In genomic region chr22:35712672-35713071, GRCh38 we compare ENCODE assay signal across 32 cellular contexts. TPM values are rescaled to one million over a fixed set of nuclear protein-coding genes. Genes with fewer than 3 reads are reported as not detected.
DNase-seq lines count a peak whose midpoint lies in the region; ATAC-seq, FAIRE-seq and TF ChIP-seq lines count a peak whose summit lies in the region.
"Had no signal": no experiment of that assay in that cellular context is flagged by ENCODE, and none has a peak within 500 bp of the region (broad histone marks: within the 10 kb centered on the region; RNA-seq: fewer than 3 reads in every experiment).

No MANE protein-coding gene starts in this region.

- 89 to 99% (median 95%) methylated on average over 2 of the region's 2 CpGs for WGBS in small intestine, 3 donors

- H3K36me3 ChIP-seq in A673 (ENCODE audit: insufficient read depth, low read length, poor library complexity, severe bottlenecking) (no peaks in the 10 kb centered on the region), WERI-Rb-1 (no peaks in the 10 kb centered on the region), small intestine (ENCODE audit: control insufficient read depth in 2 of 2, insufficient read depth in 2 of 2, low read length in 2 of 2) (peaks cover 0 to 2% of the 10 kb centered on the region in 2 donors)
- H3K36me3 ChIP-seq: esophagus squamous epithelium, gastrocnemius medialis, prostate gland, upper lobe of right lung had no signal

- FAIRE-seq in small intestine (lab: Jason Lieb, UNC) = no peak
- FAIRE-seq: endometrium had no signal

- no peaks in the 10 kb centered on the region for H3K9me3 ChIP-seq in A673 (ENCODE audit: low read depth, low read length, poor library complexity, severe bottlenecking)
- no peaks in the 10 kb centered on the region for H3K9me3 ChIP-seq in WERI-Rb-1 (ENCODE audit: severe bottlenecking)
- no peaks in the 10 kb centered on the region for H3K9me3 ChIP-seq in small intestine (ENCODE audit: control insufficient read depth, low read depth)
- H3K9me3 ChIP-seq: gastrocnemius medialis, prostate gland, upper lobe of right lung had no signal

- H3K4me3 ChIP-seq in A673 (ENCODE audit: low read depth, low read length, poor library complexity, severe bottlenecking) (no peak overlapping the region), WERI-Rb-1 (ENCODE audit: low read depth, low read length) (no peak overlapping the region), small intestine (ENCODE audit: low read depth in 1 of 2, low read length in 2 of 2) (no peak overlapping the region)
- H3K4me3 ChIP-seq: esophagus squamous epithelium, gastrocnemius medialis, hepatocyte, prostate gland, upper lobe of right lung had no signal

- 0 out of 2 replicates have a peak, but pooled peaks have one; percentile 7 for TF ChIP-seq CTCF in A673 (conservative IDR thresholded peaks at IDR 0.05; ENCODE audit: low read depth, low read length)
- peak; percentile 11; the same call in 1 of the 2 replicates for TF ChIP-seq CTCF in WERI-Rb-1 (IDR thresholded peaks at IDR 0.05; ENCODE audit: low read depth, low read length)

- no peaks in the 10 kb centered on the region for H3K27me3 ChIP-seq in A673 (replicated peaks; ENCODE audit: insufficient read depth, low read depth, low read length, poor library complexity)
- no peaks in the 10 kb centered on the region for H3K27me3 ChIP-seq in WERI-Rb-1 (ENCODE audit: insufficient read depth, low read depth, severe bottlenecking)
- H3K27me3 ChIP-seq in small intestine (ENCODE audit: control insufficient read depth in 2 of 2, insufficient read depth in 2 of 2, low read length in 2 of 2) = no peaks in the 10 kb centered on the region
- H3K27me3 ChIP-seq: esophagus squamous epithelium, gastrocnemius medialis, hepatocyte, upper lobe of right lung had no signal

- no peak for ATAC-seq in HG03457 (IDR thresholded peaks at IDR 0.05; ENCODE audit: unreplicated experiment)
- ATAC-seq: gastrocnemius medialis; left colon; stimulated activated naive B cell treated with anti-CD40 and anti-IgM and Interleukin-4, amounts not matched to agents 10 μg/mL and 1 μg/mL and 100 μg/mL, for 72 hours; upper lobe of right lung; WTC11 had no signal

- H3K27ac ChIP-seq in A673 (ENCODE audit: low read depth, low read length, poor library complexity, severe bottlenecking) = no peak overlapping the region
- no peak overlapping the region for H3K27ac ChIP-seq in WERI-Rb-1
- H3K27ac ChIP-seq in small intestine (ENCODE audit: low read depth in 1 of 2, low read length in 1 of 2) = no peak overlapping the region
- H3K27ac ChIP-seq: esophagus squamous epithelium, gastrocnemius medialis, hepatocyte, prostate gland, upper lobe of right lung had no signal

- intact Hi-C loops in A673 (cut with micrococcal nuclease; ENCODE audit: unreplicated experiment) = loop anchor here (10.0 kb wide), 1 partner anchor 412 kb away; no protein-coding TSS in a partner anchor

- POLR2A ChIA-PET in A673 (lab: Charles Lee; ENCODE audit: low non-redundant PET) = no interaction called here

- H3K4me1 ChIP-seq in A673 (ENCODE audit: insufficient read depth, low read length, poor library complexity, severe bottlenecking) (peaks cover 4% of the 10 kb centered on the region), small intestine (ENCODE audit: control insufficient read depth in 2 of 2, insufficient read depth in 1 of 2, low read depth in 1 of 2, low read length in 1 of 2) (no peaks in the 10 kb centered on the region)
- H3K4me1 ChIP-seq: esophagus squamous epithelium, gastrocnemius medialis, prostate gland, upper lobe of right lung had no signal

- DNase-seq in A673 (ENCODE audit: low spot score) (no peak), ELR (ENCODE audit: low read depth) (peak; percentile 28), NAMALWA (ENCODE audit: low spot score) (peak; percentile 44), WERI-Rb-1 (no peak), small intestine (no peak), middle frontal gyrus (ENCODE audit: extremely low spot score, low spot score) (no peak), COLO829 (ENCODE audit: low spot score) (no peak)
- DNase-seq: activated CD4-positive, alpha-beta T cell treated with anti-CD3 and anti-CD28 coated beads, Interleukin-2, amount 10 ng/mL, durations not matched to agents 7 days and 5 days; activated T-cell treated with anti-CD3 and anti-CD28 coated beads, Interleukin-2, amount 50 U/mL, for 48 hours; Calu3; esophagus squamous epithelium; gastrocnemius medialis; HCEC 1CT; Kasumi-1; left colon; naive B cell; NCI-H1105 treated with DMSO at 0.1 percent for 48 hours; NCI-H1930; NCI-H226; NCI-H748 treated with DMSO at 0.1 percent for 48 hours; Right ventricle myocardium superior; stimulated activated CD4-positive, alpha-beta T cell treated with anti-CD3 and anti-CD28 coated beads, Interleukin-15, amount 100 ng/mL, for 24 hours; stimulated activated naive B cell treated with anti-CD40 and anti-IgM and Interleukin-4, amounts not matched to agents 10 μg/mL and 1 μg/mL and 100 μg/mL, for 72 hours; T-helper 9 cell; upper lobe of right lung had no signal

- CTCF ChIA-PET in A673 (lab: Charles Lee) = no interaction called here

- BruUV-seq in A673 (replicated peaks; lab: Mats Ljungman, UMichigan) = no TSS peak

RNA-seq across cellular contexts. Expression of gene APOL5, which starts 5.0 kb away (rescaled TPM):
- not detected in 2 replicates for total RNA-seq in A673 (2021)
- polyA plus RNA-seq in small intestine = not detected
- total RNA-seq: activated CD4-positive, alpha-beta T cell treated with anti-CD3 and anti-CD28 coated beads, Interleukin-2, amount 10 ng/mL, durations not matched to agents 7 days and 5 days; Calu3; esophagus squamous epithelium; G401; hepatocyte; left colon; prostate gland; Right ventricle myocardium superior; upper lobe of right lung; WTC11 had no signal
- polyA plus RNA-seq: CD14-positive monocyte, hepatocyte had no signal

Comparison
In these comparisons a context has a peak if more than half of its experiments do, and no peak if none do; other contexts are left out.
1. DNase-seq: peak in ELR (single experiment) and NAMALWA (single experiment); none in A673 (single experiment), WERI-Rb-1 (single experiment), small intestine (single experiment), middle frontal gyrus (single experiment) and COLO829 (single experiment).